ENCODE assay signal across 16 cellular contexts in genomic region chr4:89420507-89420906, GRCh38.
"Had no signal": no experiment of that assay in that cellular context is flagged by ENCODE, and none has a peak within 500 bp of the region (broad histone marks: within the 10 kb centered on the region; RNA-seq: fewer than 3 reads in every experiment).

No MANE protein-coding gene starts in this region.

- H3K4me1 ChIP-seq: breast epithelium, left ventricle myocardium inferior, right lobe of liver, suprapubic skin had no signal

- H3K27ac ChIP-seq: breast epithelium, left ventricle myocardium inferior, ovary, right lobe of liver, suprapubic skin had no signal

- H3K27me3 ChIP-seq: breast epithelium, ovary, right lobe of liver, suprapubic skin had no signal

- H3K9me3 ChIP-seq: breast epithelium, left ventricle myocardium inferior, mucosa of descending colon, ovary, right lobe of liver, suprapubic skin had no signal

- FAIRE-seq: kidney had no signal

- DNase-seq: activated CD4-positive, alpha-beta T cell treated with anti-CD3 and anti-CD28 coated beads, Interleukin-2, amount 10 ng/mL, durations not matched to agents 7 days and 5 days; activated CD8-positive, alpha-beta memory T cell treated with anti-CD3 and anti-CD28 coated beads, Interleukin-2, amount 50 U/mL, for 48 hours; activated naive CD8-positive, alpha-beta T cell treated with anti-CD3 and anti-CD28 coated beads for 36 hours; cerebellar nuclear complex; dermis blood vessel endothelial cell; effector memory CD8-positive, alpha-beta T cell; hippocampal formation; kidney; left ventricle myocardium inferior; mucosa of descending colon; naive thymus-derived CD4-positive, alpha-beta T cell; ovary; right lobe of liver; trophoblast cell had no signal

- H3K36me3 ChIP-seq: breast epithelium, left ventricle myocardium inferior, ovary, right lobe of liver, suprapubic skin had no signal

- H3K4me3 ChIP-seq: breast epithelium, left ventricle myocardium inferior, mucosa of descending colon, ovary, right lobe of liver, suprapubic skin had no signal
